Comparison of ENCODE assay signal across 1 cellular context in genomic region chr7:4738711-4739527, GRCh38.
A peak's percentile ranks its signal among the peaks of the same experiment; 100 is the strongest.
TF ChIP-seq lines count a peak whose summit lies in the region.

No MANE protein-coding gene starts in this region.

TF ChIP-seq in IMR-90, 13 proteins besides CTCF, POLR2A, EP300 and RAD21:
- TF ChIP-seq NFE2L2 (IDR thresholded peaks at IDR 0.05; ENCODE audit: low read depth, low read length): peak; percentile 94
- TF ChIP-seq MXI1 (IDR thresholded peaks at IDR 0.05; ENCODE audit: borderline replicate concordance, low read depth, low read length): no peak
- TF ChIP-seq BHLHE40 (IDR thresholded peaks at IDR 0.05; ENCODE audit: low read depth, low read length): peak; percentile 39; the same call in 1 of the 2 replicates
- peak; percentile 25; the same call in 1 of the 2 replicates for TF ChIP-seq SMC3 (IDR thresholded peaks at IDR 0.05; ENCODE audit: low read depth, low read length)
- TF ChIP-seq FOS (IDR thresholded peaks at IDR 0.05; ENCODE audit: low read depth, low read length): peak; percentile 86
- TF ChIP-seq RFX5 (IDR thresholded peaks at IDR 0.05; ENCODE audit: low read depth, low read length): no peak
- TF ChIP-seq MAZ (IDR thresholded peaks at IDR 0.05; ENCODE audit: borderline replicate concordance, low read depth, low read length): no peak; the same call in 1 of the 2 replicates
- peak; percentile 64; the same call in 1 of the 2 replicates for TF ChIP-seq CEBPB (IDR thresholded peaks at IDR 0.05; ENCODE audit: low read depth, low read length)
- peak; percentile 71 for TF ChIP-seq MAFK (IDR thresholded peaks at IDR 0.05; ENCODE audit: low read depth, low read length)
- TF ChIP-seq CHD1 (IDR thresholded peaks at IDR 0.05; ENCODE audit: low read depth, low read length): peak; percentile 35; the same call in 1 of the 2 replicates
- TF ChIP-seq RCOR1 (IDR thresholded peaks at IDR 0.05; ENCODE audit: insufficient replicate concordance, low read length): no peak
- TF ChIP-seq ELK1 (IDR thresholded peaks at IDR 0.05; ENCODE audit: borderline replicate concordance, low read depth, low read length): no peak
- TF ChIP-seq, protein P1, sequence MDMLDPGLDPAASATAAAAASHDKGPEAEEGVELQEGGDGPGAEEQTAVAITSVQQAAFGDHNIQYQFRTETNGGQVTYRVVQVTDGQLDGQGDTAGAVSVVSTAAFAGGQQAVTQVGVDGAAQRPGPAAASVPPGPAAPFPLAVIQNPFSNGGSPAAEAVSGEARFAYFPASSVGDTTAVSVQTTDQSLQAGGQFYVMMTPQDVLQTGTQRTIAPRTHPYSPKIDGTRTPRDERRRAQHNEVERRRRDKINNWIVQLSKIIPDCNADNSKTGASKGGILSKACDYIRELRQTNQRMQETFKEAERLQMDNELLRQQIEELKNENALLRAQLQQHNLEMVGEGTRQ (IDR thresholded peaks at IDR 0.05; ENCODE audit: low read depth, low read length): no peak
